21 cellular contexts compared by ENCODE assay signal in genomic region chr5:15611008-15611407, GRCh38.
A peak's percentile ranks its signal among the peaks of the same experiment; 100 is the strongest.
DNase-seq lines count a peak whose midpoint lies in the region; ATAC-seq, FAIRE-seq and TF ChIP-seq lines count a peak whose summit lies in the region.
"Had no signal": no experiment of that assay in that cellular context is flagged by ENCODE, and none has a peak within 500 bp of the region (broad histone marks: within the 10 kb centered on the region; RNA-seq: fewer than 3 reads in every experiment).

No MANE protein-coding gene starts in this region.

- no TSS peak for BruUV-seq in IMR-90 (replicated peaks; lab: Mats Ljungman, UMichigan)

- DNase-seq in A549 (ENCODE audit: low read depth in 1 of 2, low spot score in 1 of 2) (no peak), IMR-90 (no peak), H1 (ENCODE audit: low read depth in 1 of 2, low spot score in 2 of 2) (no peak), esophagus muscularis mucosa (ENCODE audit: extremely low spot score) (peak; percentile 12), left lobe of liver (ENCODE audit: low spot score) (no peak), NCI-H748 (lab: John Stamatoyannopoulos, UW; ENCODE audit: unreplicated experiment) (no peak)
- DNase-seq: 8988T; AML-193; Caco-2; Calu3; CD4-positive, alpha-beta T cell; CD8-positive, alpha-beta T cell; DMS79 treated with DMSO at 0.1 percent for 48 hours; GF-D8 had no signal

- H2BK120ac ChIP-seq in IMR-90 (ENCODE audit: low read depth, low read length) (no peak overlapping the region), H1 (replicated peaks; ENCODE audit: low read depth, low read length) (no peak overlapping the region)

- no peak overlapping the region for H2AK5ac ChIP-seq in IMR-90 (ENCODE audit: low read depth, low read length)
- H2AK5ac ChIP-seq in H1 (ENCODE audit: low read depth, low read length), result no peak overlapping the region

- no peak for TF ChIP-seq CTCF in A549 (IDR thresholded peaks at IDR 0.05)
- TF ChIP-seq CTCF in IMR-90 (conservative IDR thresholded peaks at IDR 0.05; ENCODE audit: low read depth, low read length), result no peak
- TF ChIP-seq CTCF in H1 (IDR thresholded peaks at IDR 0.05; ENCODE audit: control extremely low read depth in 1 of 3, insufficient read depth in 1 of 3, low read depth in 1 of 3, low read length in 3 of 3), result no peak
- no peak for TF ChIP-seq CTCF in esophagus muscularis mucosa (IDR thresholded peaks at IDR 0.05)

- H2AFZ ChIP-seq in IMR-90 (replicated peaks; ENCODE audit: low read length, poor library complexity) (no peak overlapping the region), H1 (ENCODE audit: low read length) (no peak overlapping the region)

- intact Hi-C loops in IMR-90 (cut with micrococcal nuclease) (no loop called here), esophagus muscularis mucosa (cut with DNase I) (no loop called here)

- H3K79me1 ChIP-seq in IMR-90 (ENCODE audit: low read depth in 1 of 2, low read length in 2 of 2) (peaks cover 21 to 25% of the 10 kb centered on the region in 2 experiments; a peak in 3 of 4 replicates), H1 (ENCODE audit: low read depth, low read length) (peaks cover 3% of the 10 kb centered on the region)

- H3K4me1 ChIP-seq in A549 (no peaks in the 10 kb centered on the region), IMR-90 (ENCODE audit: control insufficient read depth, insufficient read depth, low read length) (no peaks in the 10 kb centered on the region), H1 (replicated peaks in 1 of 4; ENCODE audit: control insufficient read depth in 3 of 4, insufficient read depth in 4 of 4, low read length in 3 of 4) (no peaks in the 10 kb centered on the region; a peak in 1 of 7 replicates), esophagus muscularis mucosa (peaks cover 3 to 28% (median 11%) of the 10 kb centered on the region in 4 donors)
- H3K4me1 ChIP-seq: BLaER1 treated with 17β-estradiol and CSF1 and Interleukin-3, amounts not matched to agents 10 nM and 100 nM; Caco-2 had no signal

- no peak overlapping the region for H3K27ac ChIP-seq in A549
- H3K27ac ChIP-seq in IMR-90 (ENCODE audit: insufficient read depth, low read length), result no peak overlapping the region
- H3K27ac ChIP-seq in H1 (ENCODE audit: low read depth, low read length), result no peak overlapping the region
- no peak overlapping the region for H3K27ac ChIP-seq in esophagus muscularis mucosa (replicated peaks in 1 of 4)
- H3K27ac ChIP-seq: BLaER1 treated with 17β-estradiol and CSF1 and Interleukin-3, amounts not matched to agents 10 nM and 100 nM; C4-2B had no signal

- H3K23ac ChIP-seq in IMR-90 (ENCODE audit: low read depth, low read length) (no peak overlapping the region), H1 (ENCODE audit: insufficient read length) (no peak overlapping the region)

- H3K18ac ChIP-seq in IMR-90 (ENCODE audit: low read depth, low read length) (no peak overlapping the region), H1 (ENCODE audit: extremely low read depth, low read length) (no peak overlapping the region)

- no peak overlapping the region for H3K4me2 ChIP-seq in A549
- no peak overlapping the region for H3K4me2 ChIP-seq in IMR-90 (ENCODE audit: low read depth, low read length)
- no peak overlapping the region for H3K4me2 ChIP-seq in H1 (ENCODE audit: insufficient read depth in 1 of 2, low read depth in 2 of 2, low read length in 2 of 2)
- H3K4me2 ChIP-seq: BLaER1 treated with 17β-estradiol and CSF1 and Interleukin-3, amounts not matched to agents 10 nM and 100 nM had no signal

- no peaks in the 10 kb centered on the region for H3K23me2 ChIP-seq in H1 (ENCODE audit: low read depth, low read length)

- TF ChIP-seq RAD21 in A549 (conservative IDR thresholded peaks at IDR 0.05 in 1 of 2, IDR thresholded peaks at IDR 0.05 in 1 of 2) (no peak), IMR-90 (IDR thresholded peaks at IDR 0.05; ENCODE audit: low read length) (no peak), H1 (IDR thresholded peaks at IDR 0.05 in 1 of 2, conservative IDR thresholded peaks at IDR 0.05 in 1 of 2; ENCODE audit: low read depth in 2 of 2, low read length in 2 of 2) (no peak)

- no peak for ATAC-seq in A549
- ATAC-seq in IMR-90 (ENCODE audit: low read depth), result no peak
- no peak for ATAC-seq in left lobe of liver
- ATAC-seq in GM18873 (IDR thresholded peaks at IDR 0.05; ENCODE audit: low FRiP score, unreplicated experiment), result no peak
- ATAC-seq: CD8-positive, alpha-beta T cell had no signal

- POLR2A ChIA-PET in A549 (lab: Yijun Ruan, JAX) (no interaction called here), IMR-90 (lab: Charles Lee; ENCODE audit: unreplicated experiment) (no interaction called here), H1 (lab: Charles Lee; ENCODE audit: partially characterized antibody) (interaction anchor here (0.6 to 0.9 kb wide), 2 partner anchors 9 to 211 kb away, joined by 3 read pairs; no protein-coding TSS in a partner anchor)

- no peak overlapping the region for H2AK9ac ChIP-seq in IMR-90 (replicated peaks; ENCODE audit: low read depth, low read length, poor library complexity)

- CTCF ChIA-PET in A549 (lab: Yijun Ruan, JAX), result interaction anchor here (1.2 kb wide), 1 partner anchor 12 kb away, joined by 3 read pairs; no protein-coding TSS in a partner anchor
- CTCF ChIA-PET in IMR-90 (lab: Yijun Ruan, JAX), result interaction anchor here (0.6 to 0.7 kb wide), 2 partner anchors 10 to 772 kb away, joined by 4 to 7 read pairs; no protein-coding TSS in a partner anchor
- CTCF ChIA-PET in H1 (lab: Charles Lee; ENCODE audit: partially characterized antibody), result interaction anchor here (0.7 to 5.5 kb wide), 5 partner anchors 9 to 130 kb away, joined by 3 to 32 read pairs (median 3); no protein-coding TSS in a partner anchor

- H3K79me2 ChIP-seq in H1 (ENCODE audit: control insufficient read depth in 1 of 2, insufficient read depth in 2 of 2, low read length in 2 of 2), result peaks cover 0 to 11% of the 10 kb centered on the region in 2 experiments; a peak in 3 of 4 replicates

- TF ChIP-seq POLR2A in A549 (IDR thresholded peaks at IDR 0.05; ENCODE audit: low read length), result no peak
- no peak for TF ChIP-seq POLR2A in IMR-90 (IDR thresholded peaks at IDR 0.05; ENCODE audit: low read depth, low read length)
- TF ChIP-seq POLR2A in H1 (IDR thresholded peaks at IDR 0.05; ENCODE audit: control extremely low read depth in 1 of 2, low read depth in 2 of 2, low read length in 2 of 2), result no peak
- no peak for TF ChIP-seq POLR2A in esophagus muscularis mucosa (IDR thresholded peaks at IDR 0.05; ENCODE audit: low read depth)

- H2BK5ac ChIP-seq in IMR-90 (ENCODE audit: low read depth, low read length, poor library complexity, severe bottlenecking) (no peak overlapping the region), H1 (ENCODE audit: low read depth, low read length) (no peak overlapping the region)

- H2BK15ac ChIP-seq in IMR-90 (ENCODE audit: low read depth, low read length), result no peak overlapping the region
- no peak overlapping the region for H2BK15ac ChIP-seq in H1 (ENCODE audit: low read length)

- no peaks in the 10 kb centered on the region; the same call in 1 of the 2 replicates for H3K36me3 ChIP-seq in IMR-90 (ENCODE audit: control insufficient read depth, insufficient read depth, low read length)
- H3K36me3 ChIP-seq in H1 (ENCODE audit: control insufficient read depth in 2 of 4, insufficient read depth in 4 of 4, low read length in 3 of 4), result no peaks in the 10 kb centered on the region; a peak in 1 of 8 replicates
- no peaks in the 10 kb centered on the region for H3K36me3 ChIP-seq in esophagus muscularis mucosa
- H3K36me3 ChIP-seq: BLaER1 treated with 17β-estradiol and CSF1 and Interleukin-3, amounts not matched to agents 10 nM and 100 nM had no signal

- no peak overlapping the region for H3K4me3 ChIP-seq in A549
- H3K4me3 ChIP-seq in IMR-90 (ENCODE audit: insufficient read depth, low read depth, low read length), result no peak overlapping the region
- H3K4me3 ChIP-seq in H1 (ENCODE audit: extremely low read depth in 1 of 4, insufficient read depth in 2 of 4, low read depth in 3 of 4, low read length in 4 of 4), result no peak overlapping the region
- no peak overlapping the region for H3K4me3 ChIP-seq in esophagus muscularis mucosa
- H3K4me3 ChIP-seq: BLaER1 treated with 17β-estradiol and CSF1 and Interleukin-3, amounts not matched to agents 10 nM and 100 nM had no signal

- 74% methylated on average over 2 of the region's 2 CpGs for WGBS in A549 (ENCODE audit: missing lambda C conversion rate)
- WGBS in IMR-90 (ENCODE audit: extremely low coverage in 2 of 2, insufficient read length in 1 of 2), 2 experiments, result no CpG with 5 or more reads among the region's 2 CpGs
- 100% methylated on average over 2 of the region's 2 CpGs; no CpG with 5 or more reads in 1 of the 2 experiments for WGBS in H1 (ENCODE audit: extremely low coverage in 1 of 2, insufficient coverage in 1 of 2, insufficient read length in 1 of 2, insufficient replicate concordance in 2 of 2, low coverage in 1 of 2, low lambda C conversion rate in 2 of 2, missing lambda C conversion rate in 1 of 2), 2 experiments
- WGBS in esophagus muscularis mucosa, result 96% methylated on average over 2 of the region's 2 CpGs

- H3K56ac ChIP-seq in IMR-90 (ENCODE audit: extremely low read depth, insufficient read depth, low read length) (no peak overlapping the region), H1 (replicated peaks; ENCODE audit: insufficient read length, low read depth, low read length) (no peak overlapping the region)

- dilution Hi-C loops in IMR-90 (cut with HindIII; ENCODE audit: low sequenced_read_pairs, unreplicated experiment), result no loop called here

- H4K8ac ChIP-seq in IMR-90 (ENCODE audit: low read depth in 2 of 2, low read length in 2 of 2) (no peak overlapping the region), H1 (ENCODE audit: extremely low read depth, insufficient read depth, low read length) (no peak overlapping the region)

- TF ChIP-seq EP300 in A549 (IDR thresholded peaks at IDR 0.05) (no peak), H1 (IDR thresholded peaks at IDR 0.05; ENCODE audit: borderline replicate concordance in 1 of 2, low read depth in 2 of 2, low read length in 2 of 2) (no peak), esophagus muscularis mucosa (IDR thresholded peaks at IDR 0.05) (no peak)

- H3K27me3 ChIP-seq in IMR-90 (ENCODE audit: control insufficient read depth, insufficient read depth, low read length) (no peaks in the 10 kb centered on the region), H1 (replicated peaks in 1 of 4; ENCODE audit: control insufficient read depth in 3 of 4, extremely low read depth in 1 of 4, insufficient read depth in 3 of 4, low read length in 3 of 4) (no peaks in the 10 kb centered on the region), esophagus muscularis mucosa (no peaks in the 10 kb centered on the region)
- H3K27me3 ChIP-seq: BLaER1 treated with 17β-estradiol and CSF1 and Interleukin-3, amounts not matched to agents 10 nM and 100 nM had no signal

- no peak overlapping the region for H4K5ac ChIP-seq in IMR-90 (ENCODE audit: low read depth, low read length)
- no peak overlapping the region for H4K5ac ChIP-seq in H1 (ENCODE audit: insufficient read length, low read depth, low read length)

- H4K91ac ChIP-seq in IMR-90 (ENCODE audit: insufficient read depth, low read depth, low read length), result no peak overlapping the region
- no peak overlapping the region for H4K91ac ChIP-seq in H1 (replicated peaks; ENCODE audit: insufficient read length, low read length)

- peaks cover 3% of the 10 kb centered on the region; the same call in 1 of the 2 replicates for H3K9me1 ChIP-seq in IMR-90 (ENCODE audit: insufficient read depth, low read length)

- no peaks in the 10 kb centered on the region for H3K9me3 ChIP-seq in A549
- H3K9me3 ChIP-seq in IMR-90 (ENCODE audit: control insufficient read depth, insufficient read depth, low read length), result no peaks in the 10 kb centered on the region
- no peaks in the 10 kb centered on the region for H3K9me3 ChIP-seq in H1 (ENCODE audit: insufficient read depth in 2 of 2, low read depth in 1 of 2, low read length in 1 of 2)
- H3K9me3 ChIP-seq in esophagus muscularis mucosa, result no peaks in the 10 kb centered on the region
- H3K9me3 ChIP-seq: Caco-2 had no signal

- in situ Hi-C loops in IMR-90 (cut with MboI; ENCODE audit: low sequenced_read_pairs), result no loop called here

- H2BK20ac ChIP-seq in IMR-90 (ENCODE audit: low read depth, low read length), result no peak overlapping the region
- H2BK20ac ChIP-seq in H1 (ENCODE audit: low read length), result no peak overlapping the region

- H4K20me1 ChIP-seq in IMR-90 (ENCODE audit: insufficient read depth, low read length), result no peaks in the 10 kb centered on the region
- H4K20me1 ChIP-seq in H1 (replicated peaks in 1 of 2; ENCODE audit: control insufficient read depth in 1 of 2, insufficient read depth in 2 of 2, low read length in 2 of 2), result no peaks in the 10 kb centered on the region
- H4K20me1 ChIP-seq: BLaER1 treated with 17β-estradiol and CSF1 and Interleukin-3, amounts not matched to agents 10 nM and 100 nM had no signal

- H3K9ac ChIP-seq in IMR-90 (ENCODE audit: low read depth, low read length) (no peak overlapping the region), H1 (replicated peaks in 1 of 4; ENCODE audit: extremely low read depth in 1 of 4, low read depth in 3 of 4, low read length in 3 of 4) (no peak overlapping the region)
- H3K9ac ChIP-seq: BLaER1 treated with 17β-estradiol and CSF1 and Interleukin-3, amounts not matched to agents 10 nM and 100 nM had no signal

- no peak overlapping the region for H2BK12ac ChIP-seq in H1 (ENCODE audit: low read depth, low read length)

- no peak overlapping the region for H3K14ac ChIP-seq in IMR-90 (replicated peaks; ENCODE audit: low read depth, low read length)
- no peak overlapping the region for H3K14ac ChIP-seq in H1 (ENCODE audit: insufficient read length)

- no peak for FAIRE-seq in A549 (lab: Jason Lieb, UNC)
- FAIRE-seq in H1 (lab: Jason Lieb, UNC), result no peak
- FAIRE-seq: A204.1, D721Med, G401.6, GM12891 had no signal

- H3K4ac ChIP-seq in IMR-90 (ENCODE audit: low read depth, low read length), result no peak overlapping the region
- H3K4ac ChIP-seq in H1 (replicated peaks; ENCODE audit: insufficient read length, low read depth, low read length), result no peak overlapping the region

Comparison
In these comparisons a context has a peak if more than half of its experiments do, and no peak if none do; other contexts are left out.
1. Of the 18 proteins assayed by ChIP-seq in both H1 and A549: peak only in H1: none; only in A549: none; in both: CEBPB; in neither: 17.